Comparison of ENCODE assay signal across 2 cellular contexts in the genomic region with DNA sequence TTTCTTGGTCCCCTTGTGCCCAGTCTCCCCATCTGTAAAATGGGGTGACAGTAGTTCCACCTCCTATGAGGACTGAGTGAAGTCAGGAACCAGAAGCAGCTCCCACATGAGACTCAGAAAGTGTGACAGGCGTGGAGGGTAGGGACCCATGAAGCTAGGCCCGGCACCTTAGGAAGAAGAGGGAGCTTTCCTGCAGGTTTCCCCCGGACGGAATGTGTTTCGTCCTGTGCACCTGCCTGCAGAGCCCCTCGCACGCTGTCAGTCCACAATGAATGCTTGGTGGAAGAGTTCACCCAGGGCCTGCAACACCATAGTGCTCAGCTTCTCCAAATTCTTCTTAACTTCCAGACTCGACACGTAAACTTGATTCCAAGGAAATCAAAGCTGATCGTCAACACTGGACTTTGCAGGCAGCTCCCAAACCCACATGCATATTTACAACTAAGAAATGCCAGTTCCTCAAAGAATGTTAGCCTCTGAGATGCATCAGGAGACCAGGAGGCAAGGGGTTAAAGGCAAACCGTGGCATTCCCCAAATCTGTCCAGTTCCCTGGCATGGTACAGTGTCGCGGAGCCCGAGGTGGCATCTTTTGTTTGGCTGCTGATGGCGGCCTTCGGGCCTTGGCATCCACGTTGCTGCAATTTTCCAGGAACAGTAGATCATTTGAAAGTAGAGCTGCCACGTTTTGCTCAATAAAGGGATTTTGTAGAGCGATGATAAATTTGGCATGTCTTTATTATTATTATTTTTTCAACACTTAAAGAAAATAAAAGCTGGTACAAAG.
TF ChIP-seq lines count a peak whose summit lies in the region.

No MANE protein-coding gene starts in this region.

TF ChIP-seq in IMR-90, 13 proteins besides CTCF, POLR2A, EP300 and RAD21:
- TF ChIP-seq, protein P1, sequence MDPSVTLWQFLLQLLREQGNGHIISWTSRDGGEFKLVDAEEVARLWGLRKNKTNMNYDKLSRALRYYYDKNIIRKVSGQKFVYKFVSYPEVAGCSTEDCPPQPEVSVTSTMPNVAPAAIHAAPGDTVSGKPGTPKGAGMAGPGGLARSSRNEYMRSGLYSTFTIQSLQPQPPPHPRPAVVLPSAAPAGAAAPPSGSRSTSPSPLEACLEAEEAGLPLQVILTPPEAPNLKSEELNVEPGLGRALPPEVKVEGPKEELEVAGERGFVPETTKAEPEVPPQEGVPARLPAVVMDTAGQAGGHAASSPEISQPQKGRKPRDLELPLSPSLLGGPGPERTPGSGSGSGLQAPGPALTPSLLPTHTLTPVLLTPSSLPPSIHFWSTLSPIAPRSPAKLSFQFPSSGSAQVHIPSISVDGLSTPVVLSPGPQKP (IDR thresholded peaks at IDR 0.05; ENCODE audit: borderline replicate concordance, low read depth, low read length) = no peak
- TF ChIP-seq MAZ (IDR thresholded peaks at IDR 0.05; ENCODE audit: borderline replicate concordance, low read depth, low read length) (no peak), CEBPB (IDR thresholded peaks at IDR 0.05; ENCODE audit: low read depth, low read length) (no peak)
- TF ChIP-seq, protein P2, sequence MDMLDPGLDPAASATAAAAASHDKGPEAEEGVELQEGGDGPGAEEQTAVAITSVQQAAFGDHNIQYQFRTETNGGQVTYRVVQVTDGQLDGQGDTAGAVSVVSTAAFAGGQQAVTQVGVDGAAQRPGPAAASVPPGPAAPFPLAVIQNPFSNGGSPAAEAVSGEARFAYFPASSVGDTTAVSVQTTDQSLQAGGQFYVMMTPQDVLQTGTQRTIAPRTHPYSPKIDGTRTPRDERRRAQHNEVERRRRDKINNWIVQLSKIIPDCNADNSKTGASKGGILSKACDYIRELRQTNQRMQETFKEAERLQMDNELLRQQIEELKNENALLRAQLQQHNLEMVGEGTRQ (IDR thresholded peaks at IDR 0.05; ENCODE audit: low read depth, low read length) = no peak

TF ChIP-seq in H1, 55 proteins besides CTCF, POLR2A, EP300 and RAD21:
- TF ChIP-seq TEAD4 (IDR thresholded peaks at IDR 0.05; ENCODE audit: low read depth, low read length) (no peak), POU5F1 (IDR thresholded peaks at IDR 0.05; ENCODE audit: low read depth, low read length) (no peak), BCL11A (IDR thresholded peaks at IDR 0.05; ENCODE audit: low read depth in 2 of 2, low read length in 2 of 2) (no peak), TBP (IDR thresholded peaks at IDR 0.05; ENCODE audit: low read depth, low read length) (no peak), KDM4A (IDR thresholded peaks at IDR 0.05; ENCODE audit: low read depth, low read length, severe bottlenecking) (no peak), PHF8 (conservative IDR thresholded peaks at IDR 0.05; ENCODE audit: low read depth, low read length) (no peak), TCF12 (IDR thresholded peaks at IDR 0.05; ENCODE audit: low read depth, low read length) (no peak), JUN (IDR thresholded peaks at IDR 0.05; ENCODE audit: low read depth, low read length) (no peak)
